ENCODE assay signal across 28 cellular contexts in the genomic region with DNA sequence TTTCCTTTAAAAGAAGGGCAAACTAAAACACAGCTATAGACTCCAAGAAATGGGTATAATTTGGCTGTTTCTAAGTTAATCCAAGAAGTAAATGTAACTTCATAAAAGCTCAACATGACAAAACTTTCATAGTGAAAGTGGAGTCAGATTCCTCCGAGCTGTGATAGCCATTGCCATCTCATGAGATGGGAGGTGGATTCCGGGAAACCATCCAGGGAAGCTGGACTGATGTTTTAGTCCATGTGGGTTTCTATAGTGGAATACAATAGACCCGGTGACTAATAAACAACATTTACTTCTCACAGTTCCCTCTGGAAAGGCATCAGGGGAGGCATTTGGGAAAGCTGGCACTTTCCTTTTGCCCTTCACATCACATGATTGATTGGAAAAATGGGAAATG. TPM values are rescaled to one million over a fixed set of nuclear protein-coding genes. Genes with fewer than 3 reads are reported as not detected.
DNase-seq lines count a peak whose midpoint lies in the region; ATAC-seq, FAIRE-seq and TF ChIP-seq lines count a peak whose summit lies in the region.
"Had no signal": no experiment of that assay in that cellular context is flagged by ENCODE, and none has a peak within 500 bp of the region (broad histone marks: within the 10 kb centered on the region; RNA-seq: fewer than 3 reads in every experiment).

No MANE protein-coding gene starts in this region.

- no peak for ATAC-seq in HG03108 (IDR thresholded peaks at IDR 0.05; ENCODE audit: unreplicated experiment)
- ATAC-seq: activated CD8-positive, alpha-beta memory T cell treated with anti-CD3 and anti-CD28 coated beads, Interleukin-2, amount 10 ng/mL, durations not matched to agents 7 days and 5 days; stimulated activated naive CD8-positive, alpha-beta T cell treated with anti-CD3 and anti-CD28 coated beads, Interleukin-15, amount 100 ng/mL, for 72 hours had no signal

- WGBS in GM23248 (ENCODE audit: low coverage in 1 of 2, low lambda C conversion rate in 2 of 2, missing lambda C conversion rate in 2 of 2), 2 experiments = 2 to 6% methylated on average over 3 of the region's 3 CpGs

- H3K4me2 ChIP-seq in GM23248 (ENCODE audit: unreplicated experiment) (peak overlapping the region; percentile 61), astrocyte (ENCODE audit: low read length) (peak overlapping the region; percentile 37)
- H3K4me2 ChIP-seq: PC-9 had no signal

- no peak overlapping the region for H3K4me3 ChIP-seq in ACC112 (ENCODE audit: low read depth, low read length)
- H3K4me3 ChIP-seq in GM23248 = 0 out of 2 replicates have a peak overlapping the region, but pooled peaks have one; percentile 34
- no peak overlapping the region for H3K4me3 ChIP-seq in astrocyte (ENCODE audit: insufficient read depth, low read depth, low read length)
- H3K4me3 ChIP-seq in foreskin fibroblast (ENCODE audit: low read depth in 1 of 2, low read length in 2 of 2) = peak overlapping the region in 1 of 2 donors; percentile 13
- H3K4me3 ChIP-seq: PC-9, upper lobe of left lung had no signal

- no peak overlapping the region for H3K27ac Mint-ChIP-seq in astrocyte (ENCODE audit: unreplicated experiment)
- H3K27ac Mint-ChIP-seq: activated CD4-positive, alpha-beta T cell treated with anti-CD3 and anti-CD28 coated beads, Interleukin-2, amount 10 ng/mL, durations not matched to agents 7 days and 5 days; activated CD8-positive, alpha-beta memory T cell treated with anti-CD3 and anti-CD28 coated beads, Interleukin-2, amount 10 ng/mL, durations not matched to agents 7 days and 5 days; activated T-helper 1 cell treated with anti-CD3 and anti-CD28 coated beads, Interleukin-12 subunit alpha, Interleukin-12 subunit beta, Interleukin-2, Interleukin-4 antibody, amounts not matched to agents 30 ng/mL and 10 ng/mL and 1 ng/mL, durations not matched to agents 14 hours and 24 hours and 36 hours; stimulated activated naive CD8-positive, alpha-beta T cell treated with anti-CD3 and anti-CD28 coated beads, Interleukin-15, amount 100 ng/mL, for 72 hours; T-helper 1 cell treated with Interleukin-12 subunit alpha and Interleukin-12 subunit beta and Interleukin-4 antibody, amounts not matched to agents 30 μg/mL and 1 μg/mL, for 36 hours had no signal

- no peaks in the 10 kb centered on the region for H3K9me2 ChIP-seq in GM23248 (ENCODE audit: insufficient read depth)

- peaks cover 24% of the 10 kb centered on the region for H3K4me1 ChIP-seq in ACC112 (ENCODE audit: control insufficient read depth, insufficient read depth, low read length, unreplicated experiment)
- peaks cover 27% of the 10 kb centered on the region for H3K4me1 ChIP-seq in GM23248 (ENCODE audit: insufficient read depth)
- H3K4me1 ChIP-seq in astrocyte (ENCODE audit: insufficient read depth, low read length) = peaks cover 14% of the 10 kb centered on the region

- H3K27me3 Mint-ChIP-seq in astrocyte (ENCODE audit: low read depth, unreplicated experiment) = no peaks in the 10 kb centered on the region

- H3K9me3 Mint-ChIP-seq in astrocyte (ENCODE audit: unreplicated experiment) = peaks cover 3% of the 10 kb centered on the region
- H3K9me3 Mint-ChIP-seq: activated CD4-positive, alpha-beta T cell treated with anti-CD3 and anti-CD28 coated beads, Interleukin-2, amount 10 ng/mL, durations not matched to agents 7 days and 5 days; activated T-helper 1 cell treated with anti-CD3 and anti-CD28 coated beads, Interleukin-12 subunit alpha, Interleukin-12 subunit beta, Interleukin-2, Interleukin-4 antibody, amounts not matched to agents 30 ng/mL and 10 ng/mL and 1 ng/mL, durations not matched to agents 14 hours and 24 hours and 36 hours; T-helper 1 cell treated with Interleukin-12 subunit alpha and Interleukin-12 subunit beta and Interleukin-4 antibody, amounts not matched to agents 30 μg/mL and 1 μg/mL, for 36 hours had no signal

- H2AFZ ChIP-seq in ACC112 (ENCODE audit: low read length, unreplicated experiment) = peak overlapping the region; percentile 43
- H2AFZ ChIP-seq in GM23248 = peak overlapping the region; percentile 64
- H2AFZ ChIP-seq in astrocyte (ENCODE audit: low read depth, low read length) = no peak overlapping the region
- H2AFZ ChIP-seq: PC-9 had no signal

- no peaks in the 10 kb centered on the region for H3K36me3 ChIP-seq in ACC112 (ENCODE audit: insufficient read depth, low read length)
- H3K36me3 ChIP-seq in GM23248 (ENCODE audit: low read depth) = no peaks in the 10 kb centered on the region
- no peaks in the 10 kb centered on the region for H3K36me3 ChIP-seq in astrocyte (ENCODE audit: insufficient read depth, low read length)
- H3K36me3 ChIP-seq: upper lobe of left lung, WERI-Rb-1 had no signal

- H4K20me1 ChIP-seq in GM23248 (ENCODE audit: insufficient read depth) (no peaks in the 10 kb centered on the region), astrocyte (ENCODE audit: insufficient read depth, low read length) (no peaks in the 10 kb centered on the region)

- peaks cover 39% of the 10 kb centered on the region for H3F3A ChIP-seq in GM23248 (ENCODE audit: insufficient read depth)

- H3K9me3 ChIP-seq in GM23248 (ENCODE audit: low read depth) (no peaks in the 10 kb centered on the region), astrocyte (ENCODE audit: insufficient read depth, low read depth, low read length) (no peaks in the 10 kb centered on the region)
- H3K9me3 ChIP-seq: upper lobe of left lung had no signal

- H3K79me2 ChIP-seq in ACC112 (ENCODE audit: control insufficient read depth, insufficient read depth, low read length, unreplicated experiment) (no peaks in the 10 kb centered on the region), GM23248 (ENCODE audit: insufficient read depth) (no peaks in the 10 kb centered on the region), astrocyte (ENCODE audit: insufficient read depth, low read length) (no peaks in the 10 kb centered on the region)

- peak overlapping the region; percentile 62 for H3K9ac ChIP-seq in GM23248
- no peak overlapping the region for H3K9ac ChIP-seq in astrocyte (ENCODE audit: low read length)

- TF ChIP-seq CTCF in astrocyte (IDR thresholded peaks at IDR 0.05; ENCODE audit: insufficient read depth, low read depth, low read length) = no peak
- TF ChIP-seq CTCF in foreskin fibroblast (IDR thresholded peaks at IDR 0.05; ENCODE audit: low read depth, low read length) = no peak
- no peak for TF ChIP-seq CTCF in GM13977 (IDR thresholded peaks at IDR 0.05; ENCODE audit: extremely low read depth, insufficient read depth, missing control alignments)

- H3K27ac ChIP-seq in ACC112 (ENCODE audit: low read depth, low read length) = 0 out of 2 replicates have a peak overlapping the region, but pooled peaks have one; percentile 85
- H3K27ac ChIP-seq in GM23248 = peak overlapping the region; percentile 92
- H3K27ac ChIP-seq in astrocyte (ENCODE audit: low read depth, low read length) = peak overlapping the region; percentile 40
- H3K27ac ChIP-seq: C4-2B, PC-9, upper lobe of left lung, WERI-Rb-1 had no signal

- in situ Hi-C loops in GM23248 (cut with MboI) (no loop called here), GM13977 (cut with MboI; ENCODE audit: low pct_unique_long_range_greater_than_20kb, low sequenced_read_pairs, unreplicated experiment) (no loop called here)

- FAIRE-seq in astrocyte (lab: Jason Lieb, UNC) = peak; percentile 23

- H3K27me3 ChIP-seq in ACC112 (ENCODE audit: insufficient read depth, low read length) = no peaks in the 10 kb centered on the region
- no peaks in the 10 kb centered on the region for H3K27me3 ChIP-seq in GM23248 (replicated peaks; ENCODE audit: insufficient read depth)
- H3K27me3 ChIP-seq in astrocyte (ENCODE audit: insufficient read depth, low read length) = no peaks in the 10 kb centered on the region
- H3K27me3 ChIP-seq: upper lobe of left lung had no signal

- H3K36me3 Mint-ChIP-seq in astrocyte (ENCODE audit: low read depth, unreplicated experiment) = peaks cover 3% of the 10 kb centered on the region
- H3K36me3 Mint-ChIP-seq: activated CD8-positive, alpha-beta memory T cell treated with anti-CD3 and anti-CD28 coated beads, Interleukin-2, amount 10 ng/mL, durations not matched to agents 7 days and 5 days had no signal

- H3K4me1 Mint-ChIP-seq in astrocyte (ENCODE audit: low read depth, unreplicated experiment) = peaks cover 13% of the 10 kb centered on the region
- H3K4me1 Mint-ChIP-seq: activated CD4-positive, alpha-beta T cell treated with anti-CD3 and anti-CD28 coated beads, Interleukin-2, amount 10 ng/mL, durations not matched to agents 7 days and 5 days; activated CD8-positive, alpha-beta memory T cell treated with anti-CD3 and anti-CD28 coated beads, Interleukin-2, amount 10 ng/mL, durations not matched to agents 7 days and 5 days had no signal

- DNase-seq in GM23248 (peak; percentile 89), astrocyte (ENCODE audit: low read depth) (peak; percentile 79), foreskin fibroblast (peak; percentile 75 to 86), DMS114 treated with DMSO at 0.1 percent for 48 hours (lab: John Stamatoyannopoulos, UW; ENCODE audit: unreplicated experiment) (no peak), NOMO-1 (lab: John Stamatoyannopoulos, UW; ENCODE audit: unreplicated experiment in 2 of 2) (no peak), GM13977 (ENCODE audit: low spot score) (no peak)
- DNase-seq: activated CD4-positive, alpha-beta T cell treated with anti-CD3 and anti-CD28 coated beads, Interleukin-2, amount 10 ng/mL, durations not matched to agents 7 days and 5 days; activated CD8-positive, alpha-beta memory T cell treated with anti-CD3 and anti-CD28 coated beads, Interleukin-2, amount 10 ng/mL, durations not matched to agents 7 days and 5 days; activated naive CD4-positive, alpha-beta T cell treated with anti-CD3 and anti-CD28 coated beads, Interleukin-2, amount 50 U/mL, for 16 hours; anterior cingulate cortex; Calu3; Karpas-422; kidney glomerular epithelial cell; NCI-H1092; NCI-H2029 treated with DMSO at 0.1 percent for 48 hours; NCI-H345; nucleus accumbens; PC-9; retina; stimulated activated CD4-positive, alpha-beta T cell treated with anti-CD3 and anti-CD28 coated beads, Interleukin-12 subunit alpha, Interleukin-12 subunit beta, amount 100 ng/mL, for 4 hours; stimulated activated naive CD8-positive, alpha-beta T cell treated with anti-CD3 and anti-CD28 coated beads, Interleukin-15, amount 100 ng/mL, for 72 hours; upper lobe of left lung; WERI-Rb-1 had no signal

- H3K4me3 Mint-ChIP-seq in astrocyte (ENCODE audit: unreplicated experiment) = no peak overlapping the region
- H3K4me3 Mint-ChIP-seq: activated CD4-positive, alpha-beta T cell treated with anti-CD3 and anti-CD28 coated beads, Interleukin-2, amount 10 ng/mL, durations not matched to agents 7 days and 5 days; activated CD8-positive, alpha-beta memory T cell treated with anti-CD3 and anti-CD28 coated beads, Interleukin-2, amount 10 ng/mL, durations not matched to agents 7 days and 5 days; activated T-helper 1 cell treated with anti-CD3 and anti-CD28 coated beads, Interleukin-12 subunit alpha, Interleukin-12 subunit beta, Interleukin-2, Interleukin-4 antibody, amounts not matched to agents 30 ng/mL and 10 ng/mL and 1 ng/mL, durations not matched to agents 14 hours and 24 hours and 36 hours; stimulated activated naive CD8-positive, alpha-beta T cell treated with anti-CD3 and anti-CD28 coated beads, Interleukin-15, amount 100 ng/mL, for 72 hours; T-helper 1 cell treated with Interleukin-12 subunit alpha and Interleukin-12 subunit beta and Interleukin-4 antibody, amounts not matched to agents 30 μg/mL and 1 μg/mL, for 36 hours had no signal

RNA-seq across cellular contexts. Expression of a gene that starts 10.0 kb away (rescaled TPM):
- 363 and 372 TPM in 2 replicates for total RNA-seq in GM23248 (2014; rRNA removed; shearing (Covaris generic))
- polyA plus RNA-seq in GM23248 (2016; fragmentation: Nextera tagmentation; extraction: Ambion mirVana) = 752 and 760 TPM in 2 replicates
- 300 and 337 TPM in 2 replicates for total RNA-seq in astrocyte

RNA-seq across cellular contexts. Expression of a gene that starts 49.0 kb away (rescaled TPM):
- 0.25 and 0.54 TPM in 2 replicates for total RNA-seq in GM23248 (2014; rRNA removed; shearing (Covaris generic))
- 1.7 and 2.0 TPM in 2 replicates for polyA plus RNA-seq in GM23248 (2016; fragmentation: Nextera tagmentation; extraction: Ambion mirVana)
- 11.4 and 13.3 TPM in 2 replicates for total RNA-seq in astrocyte
- total RNA-seq: activated CD4-positive, alpha-beta T cell treated with anti-CD3 and anti-CD28 coated beads, Interleukin-2, amount 10 ng/mL, durations not matched to agents 7 days and 5 days; activated CD8-positive, alpha-beta memory T cell treated with anti-CD3 and anti-CD28 coated beads, Interleukin-2, amount 10 ng/mL, durations not matched to agents 7 days and 5 days; activated T-helper 1 cell treated with anti-CD3 and anti-CD28 coated beads, Interleukin-12 subunit alpha, Interleukin-12 subunit beta, Interleukin-2, Interleukin-4 antibody, amounts not matched to agents 30 ng/mL and 10 ng/mL and 1 ng/mL, durations not matched to agents 14 hours and 24 hours and 36 hours had no signal

Comparison
In these comparisons a context has a peak if more than half of its experiments do, and no peak if none do; other contexts are left out.
1. H3K27ac ChIP-seq: peak in every context shown above with its lines; median percentile 92 in GM23248; 85 in ACC112; 40 in astrocyte.
2. DNase-seq: peak in GM23248 (single experiment), astrocyte (single experiment) and foreskin fibroblast (2 of 2); none in DMS114 treated with DMSO at 0.1 percent for 48 hours (single experiment), NOMO-1 (0 of 2) and GM13977 (single experiment).